13 cellular contexts compared by ENCODE assay signal in the genomic region with DNA sequence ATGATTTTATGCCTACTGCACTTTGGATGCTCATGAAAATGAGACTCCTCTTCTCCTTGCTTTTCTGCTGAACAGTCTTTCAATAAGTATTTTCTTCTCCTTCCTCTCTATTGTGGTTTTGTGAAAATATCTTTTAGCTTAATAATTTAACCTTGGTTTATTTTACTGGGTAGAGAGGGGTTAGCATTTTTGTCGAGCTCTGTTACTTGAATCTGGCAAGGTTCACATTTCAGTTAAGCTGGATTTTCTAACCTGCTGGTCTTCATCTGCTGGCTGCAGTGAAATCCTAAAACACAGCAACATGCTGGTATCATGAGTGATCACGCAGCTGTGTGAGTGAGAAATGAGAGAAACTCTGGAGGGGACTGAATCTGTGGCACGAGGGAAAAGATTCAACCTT.
"Had no signal": no experiment of that assay in that cellular context is flagged by ENCODE, and none has a peak within 500 bp of the region (broad histone marks: within the 10 kb centered on the region; RNA-seq: fewer than 3 reads in every experiment).

No MANE protein-coding gene starts in this region.

- H3K9me3 Mint-ChIP-seq: activated naive CD4-positive, alpha-beta T cell treated with anti-CD3 and anti-CD28 coated beads, Interleukin-2, amount 10 ng/mL, durations not matched to agents 7 days and 5 days had no signal

- DNase-seq: activated CD4-positive, alpha-beta T cell treated with anti-CD3 and anti-CD28 coated beads, Interleukin-2, amount 50 U/mL, for 48 hours; activated naive CD4-positive, alpha-beta T cell treated with anti-CD3 and anti-CD28 coated beads, Interleukin-2, amount 10 ng/mL, durations not matched to agents 7 days and 5 days; activated T-cell treated with anti-CD3 and anti-CD28 coated beads, Interleukin-2, amount 50 U/mL, for 1 hour; foreskin keratinocyte; retina; stimulated activated CD4-positive, alpha-beta T cell treated with anti-CD3 and anti-CD28 coated beads, Interleukin-15, amount 100 ng/mL, for 24 hours; stimulated activated CD4-positive, alpha-beta T cell treated with anti-CD3 and anti-CD28 coated beads, Interleukin-4, amount 100 ng/mL, for 24 hours; stimulated activated naive CD4-positive, alpha-beta T cell treated with Interleukin-2 at 50 U/mL for 16 hours; T-helper 17 cell; transverse colon; WERI-Rb-1 had no signal

- H3K4me1 ChIP-seq: esophagus muscularis mucosa, foreskin keratinocyte, parathyroid adenoma, transverse colon had no signal

- H3K9ac ChIP-seq: parathyroid adenoma had no signal

- H3K27ac Mint-ChIP-seq: activated naive CD4-positive, alpha-beta T cell treated with anti-CD3 and anti-CD28 coated beads, Interleukin-2, amount 10 ng/mL, durations not matched to agents 7 days and 5 days; T-helper 17 cell had no signal

- H3K79me2 ChIP-seq: parathyroid adenoma had no signal

- H3K4me3 ChIP-seq: esophagus muscularis mucosa, transverse colon had no signal

- H2AFZ ChIP-seq: parathyroid adenoma had no signal

- H3K27ac ChIP-seq: esophagus muscularis mucosa, foreskin keratinocyte, parathyroid adenoma, transverse colon, WERI-Rb-1 had no signal

- H3K36me3 Mint-ChIP-seq: activated naive CD4-positive, alpha-beta T cell treated with anti-CD3 and anti-CD28 coated beads, Interleukin-2, amount 10 ng/mL, durations not matched to agents 7 days and 5 days had no signal

- H3K9me3 ChIP-seq: esophagus muscularis mucosa, transverse colon had no signal

- H3K4me1 Mint-ChIP-seq: activated naive CD4-positive, alpha-beta T cell treated with anti-CD3 and anti-CD28 coated beads, Interleukin-2, amount 10 ng/mL, durations not matched to agents 7 days and 5 days; T-helper 17 cell had no signal

- H3K4me3 Mint-ChIP-seq: activated naive CD4-positive, alpha-beta T cell treated with anti-CD3 and anti-CD28 coated beads, Interleukin-2, amount 10 ng/mL, durations not matched to agents 7 days and 5 days; T-helper 17 cell had no signal

- H3K27me3 ChIP-seq: esophagus muscularis mucosa, foreskin keratinocyte, transverse colon had no signal

- H3K36me3 ChIP-seq: esophagus muscularis mucosa, transverse colon, WERI-Rb-1 had no signal
